Comparison of ENCODE assay signal across 30 cellular contexts in genomic region chr3:71092665-71093064, GRCh38.
DNase-seq lines count a peak whose midpoint lies in the region; ATAC-seq, FAIRE-seq and TF ChIP-seq lines count a peak whose summit lies in the region.
"Had no signal": no experiment of that assay in that cellular context is flagged by ENCODE, and none has a peak within 500 bp of the region (broad histone marks: within the 10 kb centered on the region; RNA-seq: fewer than 3 reads in every experiment).

No MANE protein-coding gene starts in this region.

- no peaks in the 10 kb centered on the region for H3K27me3 Mint-ChIP-seq in activated T-cell treated with anti-CD3 and anti-CD28 coated beads, Interleukin-2, amount 50 U/mL, for 72 hours (ENCODE audit: low read depth)
- no peaks in the 10 kb centered on the region for H3K27me3 Mint-ChIP-seq in activated T-cell treated with anti-CD3 and anti-CD28 coated beads, Interleukin-2, amount 50 U/mL, for 4 hours (ENCODE audit: low read depth)
- no peaks in the 10 kb centered on the region for H3K27me3 Mint-ChIP-seq in activated naive CD8-positive, alpha-beta T cell treated with anti-CD3 and anti-CD28 coated beads, Interleukin-2, amount 10 ng/mL, durations not matched to agents 7 days and 5 days

- POLR2A ChIA-PET in activated naive CD8-positive, alpha-beta T cell treated with anti-CD3 and anti-CD28 coated beads, Interleukin-2, amount 10 ng/mL, durations not matched to agents 7 days and 5 days (lab: Charles Lee) = no interaction called here

- FAIRE-seq in frontal cortex (lab: Jason Lieb, UNC) = no peak
- FAIRE-seq: pancreas had no signal

- TF ChIP-seq CTCF in thyroid gland (IDR thresholded peaks at IDR 0.05) = no peak

- no peaks in the 10 kb centered on the region for H3K27me3 ChIP-seq in Karpas-422 (ENCODE audit: low read length)
- H3K27me3 ChIP-seq in thyroid gland = no peaks in the 10 kb centered on the region
- H3K27me3 ChIP-seq: breast epithelium, colonic mucosa, pancreas, SJSA1, tibial nerve had no signal

- DNase-seq in activated T-cell treated with anti-CD3 and anti-CD28 coated beads, Interleukin-2, amount 50 U/mL, for 72 hours = no peak
- no peak for DNase-seq in activated T-cell treated with anti-CD3 and anti-CD28 coated beads, Interleukin-2, amount 50 U/mL, for 4 hours
- DNase-seq in Karpas-422 (no peak), frontal cortex (ENCODE audit: low spot score in 2 of 2) (no peak), thyroid gland (no peak)
- no peak for DNase-seq in activated naive CD8-positive, alpha-beta T cell treated with anti-CD3 and anti-CD28 coated beads, Interleukin-2, amount 10 ng/mL, durations not matched to agents 7 days and 5 days
- DNase-seq in stimulated activated effector memory CD8-positive, alpha-beta T cell treated with anti-CD3 and anti-CD28 coated beads, Interleukin-12 subunit alpha, Interleukin-12 subunit beta, amount 100 ng/mL, for 72 hours (ENCODE audit: low spot score in 2 of 2) = no peak
- DNase-seq: activated CD4-positive, alpha-beta T cell treated with anti-CD3 and anti-CD28 coated beads, Interleukin-2, amount 50 U/mL, for 4 hours; activated gamma-delta T cell; anterior cingulate cortex; colonic mucosa; COR-L47; effector CD8-positive, alpha-beta T cell; H9; hypothalamus; KBM-7; left colon; mammary epithelial cell; NCI-H1105; NCI-H187; NCI-H2171; NCI-H510A; pancreas; retina; RPMI8226; WERI-Rb-1 had no signal

- no peak overlapping the region for H2AFZ ChIP-seq in Karpas-422 (ENCODE audit: low read length)

- peaks cover 3 to 17% of the 10 kb centered on the region in 2 donors for H3K36me3 Mint-ChIP-seq in activated T-cell treated with anti-CD3 and anti-CD28 coated beads, Interleukin-2, amount 50 U/mL, for 72 hours (ENCODE audit: insufficient read depth in 2 of 2)
- H3K36me3 Mint-ChIP-seq in activated T-cell treated with anti-CD3 and anti-CD28 coated beads, Interleukin-2, amount 50 U/mL, for 4 hours (ENCODE audit: insufficient read depth) = peaks cover 51% of the 10 kb centered on the region
- H3K36me3 Mint-ChIP-seq in activated naive CD8-positive, alpha-beta T cell treated with anti-CD3 and anti-CD28 coated beads, Interleukin-2, amount 10 ng/mL, durations not matched to agents 7 days and 5 days = peaks cover 38% of the 10 kb centered on the region
- peaks cover 34% of the 10 kb centered on the region for H3K36me3 Mint-ChIP-seq in stimulated activated effector memory CD8-positive, alpha-beta T cell treated with anti-CD3 and anti-CD28 coated beads, Interleukin-12 subunit alpha, Interleukin-12 subunit beta, amount 100 ng/mL, for 72 hours

- H3K9me3 Mint-ChIP-seq in activated T-cell treated with anti-CD3 and anti-CD28 coated beads, Interleukin-2, amount 50 U/mL, for 72 hours = no peaks in the 10 kb centered on the region
- H3K9me3 Mint-ChIP-seq in activated T-cell treated with anti-CD3 and anti-CD28 coated beads, Interleukin-2, amount 50 U/mL, for 4 hours = peaks cover 6% of the 10 kb centered on the region
- H3K9me3 Mint-ChIP-seq in activated naive CD8-positive, alpha-beta T cell treated with anti-CD3 and anti-CD28 coated beads, Interleukin-2, amount 10 ng/mL, durations not matched to agents 7 days and 5 days = no peaks in the 10 kb centered on the region
- H3K9me3 Mint-ChIP-seq in stimulated activated effector memory CD8-positive, alpha-beta T cell treated with anti-CD3 and anti-CD28 coated beads, Interleukin-12 subunit alpha, Interleukin-12 subunit beta, amount 100 ng/mL, for 72 hours = no peaks in the 10 kb centered on the region
- H3K9me3 Mint-ChIP-seq: H9 had no signal

- peaks cover 23% of the 10 kb centered on the region; the same call in 1 of the 2 replicates for H3K36me3 ChIP-seq in Karpas-422 (ENCODE audit: insufficient read depth, low read length)
- no peaks in the 10 kb centered on the region for H3K36me3 ChIP-seq in thyroid gland
- H3K36me3 ChIP-seq: breast epithelium, colonic mucosa, pancreas, tibial nerve, WERI-Rb-1 had no signal

- H3K4me3 ChIP-seq in Karpas-422 (ENCODE audit: low read length) (no peak overlapping the region), thyroid gland (replicated peaks in 1 of 3) (no peak overlapping the region)
- H3K4me3 ChIP-seq: breast epithelium, colonic mucosa, pancreas, SJSA1, tibial nerve had no signal

- H3K4me2 ChIP-seq in Karpas-422 (ENCODE audit: low read depth, low read length, poor library complexity, severe bottlenecking) = peak overlapping the region; percentile 37

- WGBS in thyroid gland, 2 donors = 95 to 98% methylated on average over 4 of the region's 4 CpGs

- H4K20me1 ChIP-seq in Karpas-422 (ENCODE audit: insufficient read depth, low read depth, low read length) = no peaks in the 10 kb centered on the region

- H3K4me3 Mint-ChIP-seq in activated T-cell treated with anti-CD3 and anti-CD28 coated beads, Interleukin-2, amount 50 U/mL, for 72 hours = peak overlapping the region; percentile 62 to 83
- no peak overlapping the region for H3K4me3 Mint-ChIP-seq in activated T-cell treated with anti-CD3 and anti-CD28 coated beads, Interleukin-2, amount 50 U/mL, for 4 hours
- H3K4me3 Mint-ChIP-seq in activated naive CD8-positive, alpha-beta T cell treated with anti-CD3 and anti-CD28 coated beads, Interleukin-2, amount 10 ng/mL, durations not matched to agents 7 days and 5 days = peak overlapping the region; percentile 14
- no peak overlapping the region for H3K4me3 Mint-ChIP-seq in stimulated activated effector memory CD8-positive, alpha-beta T cell treated with anti-CD3 and anti-CD28 coated beads, Interleukin-12 subunit alpha, Interleukin-12 subunit beta, amount 100 ng/mL, for 72 hours
- H3K4me3 Mint-ChIP-seq: H9 had no signal

- H3K27ac Mint-ChIP-seq in activated T-cell treated with anti-CD3 and anti-CD28 coated beads, Interleukin-2, amount 50 U/mL, for 72 hours = peak overlapping the region; percentile 96
- H3K27ac Mint-ChIP-seq in activated naive CD8-positive, alpha-beta T cell treated with anti-CD3 and anti-CD28 coated beads, Interleukin-2, amount 10 ng/mL, durations not matched to agents 7 days and 5 days = peak overlapping the region; percentile 18
- H3K27ac Mint-ChIP-seq in stimulated activated effector memory CD8-positive, alpha-beta T cell treated with anti-CD3 and anti-CD28 coated beads, Interleukin-12 subunit alpha, Interleukin-12 subunit beta, amount 100 ng/mL, for 72 hours = peak overlapping the region; percentile 26
- H3K27ac Mint-ChIP-seq: H9 had no signal

- intact Hi-C loops in thyroid gland (cut with DNase I) = no loop called here

- no peak overlapping the region for H3K9ac ChIP-seq in Karpas-422 (ENCODE audit: low read length)

- peaks cover 79% of the 10 kb centered on the region for H3K79me2 ChIP-seq in Karpas-422 (ENCODE audit: low read length)

- TF ChIP-seq POLR2A in thyroid gland (IDR thresholded peaks at IDR 0.05) = no peak

- no peak for ATAC-seq in activated T-cell treated with anti-CD3 and anti-CD28 coated beads, Interleukin-2, amount 50 U/mL, for 72 hours (replicated peaks in 1 of 2)
- ATAC-seq in activated T-cell treated with anti-CD3 and anti-CD28 coated beads, Interleukin-2, amount 50 U/mL, for 4 hours = no peak
- ATAC-seq in activated naive CD8-positive, alpha-beta T cell treated with anti-CD3 and anti-CD28 coated beads, Interleukin-2, amount 10 ng/mL, durations not matched to agents 7 days and 5 days (ENCODE audit: low read depth) = no peak
- ATAC-seq in stimulated activated effector memory CD8-positive, alpha-beta T cell treated with anti-CD3 and anti-CD28 coated beads, Interleukin-12 subunit alpha, Interleukin-12 subunit beta, amount 100 ng/mL, for 72 hours = no peak
- ATAC-seq in HG02610 (IDR thresholded peaks at IDR 0.05; ENCODE audit: unreplicated experiment) = no peak
- ATAC-seq: left colon, pancreas had no signal

- H3K27ac ChIP-seq in Karpas-422 (ENCODE audit: low read length) (peak overlapping the region; percentile 94), thyroid gland (no peak overlapping the region)
- H3K27ac ChIP-seq: breast epithelium, colonic mucosa, pancreas, SJSA1, tibial nerve, WERI-Rb-1 had no signal

- H3K4me1 Mint-ChIP-seq in activated T-cell treated with anti-CD3 and anti-CD28 coated beads, Interleukin-2, amount 50 U/mL, for 72 hours (ENCODE audit: low read depth) = peaks cover 94% of the 10 kb centered on the region
- H3K4me1 Mint-ChIP-seq in activated T-cell treated with anti-CD3 and anti-CD28 coated beads, Interleukin-2, amount 50 U/mL, for 4 hours (ENCODE audit: low read depth) = peaks cover 88% of the 10 kb centered on the region
- H3K4me1 Mint-ChIP-seq in activated naive CD8-positive, alpha-beta T cell treated with anti-CD3 and anti-CD28 coated beads, Interleukin-2, amount 10 ng/mL, durations not matched to agents 7 days and 5 days = peaks cover 60% of the 10 kb centered on the region
- H3K4me1 Mint-ChIP-seq in stimulated activated effector memory CD8-positive, alpha-beta T cell treated with anti-CD3 and anti-CD28 coated beads, Interleukin-12 subunit alpha, Interleukin-12 subunit beta, amount 100 ng/mL, for 72 hours = peaks cover 67% of the 10 kb centered on the region

- peaks cover 87% of the 10 kb centered on the region for H3K4me1 ChIP-seq in Karpas-422 (ENCODE audit: low read length)
- peaks cover 0 to 3% of the 10 kb centered on the region in 2 donors for H3K4me1 ChIP-seq in thyroid gland
- H3K4me1 ChIP-seq: breast epithelium had no signal

- H3K9me2 ChIP-seq in Karpas-422 (replicated peaks; ENCODE audit: insufficient read depth, low read length) = no peaks in the 10 kb centered on the region

- H3K9me3 ChIP-seq in Karpas-422 (ENCODE audit: low read length) (no peaks in the 10 kb centered on the region), thyroid gland (no peaks in the 10 kb centered on the region)
- H3K9me3 ChIP-seq: breast epithelium, colonic mucosa, pancreas, SJSA1, tibial nerve had no signal

Comparison
In these comparisons a context has a peak if more than half of its experiments do, and no peak if none do; other contexts are left out.
1. H3K4me3 Mint-ChIP-seq: peak in activated T-cell treated with anti-CD3 and anti-CD28 coated beads, Interleukin-2, amount 50 U/mL, for 72 hours (2 of 2) and activated naive CD8-positive, alpha-beta T cell treated with anti-CD3 and anti-CD28 coated beads, Interleukin-2, amount 10 ng/mL, durations not matched to agents 7 days and 5 days (single experiment); none in activated T-cell treated with anti-CD3 and anti-CD28 coated beads, Interleukin-2, amount 50 U/mL, for 4 hours (single experiment) and stimulated activated effector memory CD8-positive, alpha-beta T cell treated with anti-CD3 and anti-CD28 coated beads, Interleukin-12 subunit alpha, Interleukin-12 subunit beta, amount 100 ng/mL, for 72 hours (single experiment).
2. H3K27ac Mint-ChIP-seq: peak in every context shown above with its lines; median percentile 96 in activated T-cell treated with anti-CD3 and anti-CD28 coated beads, Interleukin-2, amount 50 U/mL, for 72 hours; 26 in stimulated activated effector memory CD8-positive, alpha-beta T cell treated with anti-CD3 and anti-CD28 coated beads, Interleukin-12 subunit alpha, Interleukin-12 subunit beta, amount 100 ng/mL, for 72 hours; 18 in activated naive CD8-positive, alpha-beta T cell treated with anti-CD3 and anti-CD28 coated beads, Interleukin-2, amount 10 ng/mL, durations not matched to agents 7 days and 5 days.